3 cellular contexts compared by ENCODE assay signal in the genomic region with DNA sequence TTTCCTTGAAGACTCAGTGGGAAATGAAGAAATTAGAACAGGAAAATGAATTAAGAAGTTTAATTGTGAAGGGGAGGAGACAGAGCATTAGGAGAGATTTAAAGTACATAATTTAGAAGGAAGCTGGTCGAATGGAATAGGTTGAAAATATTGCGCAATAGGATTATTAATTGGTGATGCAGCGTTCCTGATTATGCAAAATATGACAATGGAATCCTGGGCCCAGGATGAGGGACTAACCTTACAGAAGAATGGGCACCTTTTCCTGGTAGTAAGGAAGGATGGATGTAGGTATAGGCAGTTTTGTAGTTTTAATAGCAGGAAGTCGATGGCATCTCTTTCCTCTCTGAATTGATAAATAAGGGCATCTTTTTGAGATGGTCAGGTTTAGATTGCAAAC.
TF ChIP-seq lines count a peak whose summit lies in the region.

No MANE protein-coding gene starts in this region.

TF ChIP-seq in A549, 52 proteins besides CTCF, POLR2A, EP300 and RAD21:
- TF ChIP-seq TP53 (CRISPR knock-in tag; IDR thresholded peaks at IDR 0.05) (no peak), CEBPB (IDR thresholded peaks at IDR 0.05) (peak; percentile 63 to 79; a peak in 3 of 4 replicates)

TF ChIP-seq in HCT116, 20 proteins besides CTCF, POLR2A, EP300 and RAD21:
- TF ChIP-seq, protein P1, sequence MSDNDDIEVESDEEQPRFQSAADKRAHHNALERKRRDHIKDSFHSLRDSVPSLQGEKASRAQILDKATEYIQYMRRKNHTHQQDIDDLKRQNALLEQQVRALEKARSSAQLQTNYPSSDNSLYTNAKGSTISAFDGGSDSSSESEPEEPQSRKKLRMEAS (IDR thresholded peaks at IDR 0.05) = no peak
- peak; percentile 44; the same call in 1 of the 2 replicates for TF ChIP-seq CEBPB (IDR thresholded peaks at IDR 0.05; ENCODE audit: low read depth)
- no peak for TF ChIP-seq SRF (IDR thresholded peaks at IDR 0.05; ENCODE audit: low read depth)
- TF ChIP-seq, protein P2, sequence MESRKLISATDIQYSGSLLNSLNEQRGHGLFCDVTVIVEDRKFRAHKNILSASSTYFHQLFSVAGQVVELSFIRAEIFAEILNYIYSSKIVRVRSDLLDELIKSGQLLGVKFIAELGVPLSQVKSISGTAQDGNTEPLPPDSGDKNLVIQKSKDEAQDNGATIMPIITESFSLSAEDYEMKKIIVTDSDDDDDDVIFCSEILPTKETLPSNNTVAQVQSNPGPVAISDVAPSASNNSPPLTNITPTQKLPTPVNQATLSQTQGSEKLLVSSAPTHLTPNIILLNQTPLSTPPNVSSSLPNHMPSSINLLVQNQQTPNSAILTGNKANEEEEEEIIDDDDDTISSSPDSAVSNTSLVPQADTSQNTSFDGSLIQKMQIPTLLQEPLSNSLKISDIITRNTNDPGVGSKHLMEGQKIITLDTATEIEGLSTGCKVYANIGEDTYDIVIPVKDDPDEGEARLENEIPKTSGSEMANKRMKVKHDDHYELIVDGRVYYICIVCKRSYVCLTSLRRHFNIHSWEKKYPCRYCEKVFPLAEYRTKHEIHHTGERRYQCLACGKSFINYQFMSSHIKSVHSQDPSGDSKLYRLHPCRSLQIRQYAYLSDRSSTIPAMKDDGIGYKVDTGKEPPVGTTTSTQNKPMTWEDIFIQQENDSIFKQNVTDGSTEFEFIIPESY (IDR thresholded peaks at IDR 0.05; ENCODE audit: extremely low read depth, insufficient replicate concordance, low read length) = no peak

TF ChIP-seq in K562, 482 proteins besides CTCF, POLR2A, EP300 and RAD21:
- TF ChIP-seq, protein P3, sequence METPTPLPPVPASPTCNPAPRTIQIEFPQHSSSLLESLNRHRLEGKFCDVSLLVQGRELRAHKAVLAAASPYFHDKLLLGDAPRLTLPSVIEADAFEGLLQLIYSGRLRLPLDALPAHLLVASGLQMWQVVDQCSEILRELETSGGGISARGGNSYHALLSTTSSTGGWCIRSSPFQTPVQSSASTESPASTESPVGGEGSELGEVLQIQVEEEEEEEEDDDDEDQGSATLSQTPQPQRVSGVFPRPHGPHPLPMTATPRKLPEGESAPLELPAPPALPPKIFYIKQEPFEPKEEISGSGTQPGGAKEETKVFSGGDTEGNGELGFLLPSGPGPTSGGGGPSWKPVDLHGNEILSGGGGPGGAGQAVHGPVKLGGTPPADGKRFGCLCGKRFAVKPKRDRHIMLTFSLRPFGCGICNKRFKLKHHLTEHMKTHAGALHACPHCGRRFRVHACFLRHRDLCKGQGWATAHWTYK (CRISPR knock-in tag; IDR thresholded peaks at IDR 0.05) = no peak
- TF ChIP-seq HNRNPUL1 (IDR thresholded peaks at IDR 0.05; ENCODE audit: low read length) (no peak), SMAD1 (IDR thresholded peaks at IDR 0.05; ENCODE audit: low read depth, low read length, partially characterized antibody) (no peak), NFIC (IDR thresholded peaks at IDR 0.05) (no peak), RHOXF2B (CRISPR knock-in tag; conservative IDR thresholded peaks at IDR 0.05) (no peak), SMARCC2 (IDR thresholded peaks at IDR 0.05; ENCODE audit: low read depth) (no peak), RFX7 (CRISPR knock-in tag; IDR thresholded peaks at IDR 0.05) (no peak), CEBPB (tag; IDR thresholded peaks at IDR 0.05) (peak; percentile 96), CEBPG (CRISPR knock-in tag; IDR thresholded peaks at IDR 0.05) (peak; percentile 52), CEBPG (tag; conservative IDR thresholded peaks at IDR 0.05 in 1 of 2, IDR thresholded peaks at IDR 0.05 in 1 of 2) (peak; percentile 77 to 99)
- TF ChIP-seq, protein P4, sequence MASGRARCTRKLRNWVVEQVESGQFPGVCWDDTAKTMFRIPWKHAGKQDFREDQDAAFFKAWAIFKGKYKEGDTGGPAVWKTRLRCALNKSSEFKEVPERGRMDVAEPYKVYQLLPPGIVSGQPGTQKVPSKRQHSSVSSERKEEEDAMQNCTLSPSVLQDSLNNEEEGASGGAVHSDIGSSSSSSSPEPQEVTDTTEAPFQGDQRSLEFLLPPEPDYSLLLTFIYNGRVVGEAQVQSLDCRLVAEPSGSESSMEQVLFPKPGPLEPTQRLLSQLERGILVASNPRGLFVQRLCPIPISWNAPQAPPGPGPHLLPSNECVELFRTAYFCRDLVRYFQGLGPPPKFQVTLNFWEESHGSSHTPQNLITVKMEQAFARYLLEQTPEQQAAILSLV (tag; IDR thresholded peaks at IDR 0.05) = peak; percentile 65
- TF ChIP-seq, protein P5, sequence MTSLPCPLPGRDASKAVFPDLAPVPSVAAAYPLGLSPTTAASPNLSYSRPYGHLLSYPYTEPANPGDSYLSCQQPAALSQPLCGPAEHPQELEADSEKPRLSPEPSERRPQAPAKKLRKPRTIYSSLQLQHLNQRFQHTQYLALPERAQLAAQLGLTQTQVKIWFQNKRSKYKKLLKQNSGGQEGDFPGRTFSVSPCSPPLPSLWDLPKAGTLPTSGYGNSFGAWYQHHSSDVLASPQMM (CRISPR knock-in tag; IDR thresholded peaks at IDR 0.05) = no peak
- TF ChIP-seq, protein P6, sequence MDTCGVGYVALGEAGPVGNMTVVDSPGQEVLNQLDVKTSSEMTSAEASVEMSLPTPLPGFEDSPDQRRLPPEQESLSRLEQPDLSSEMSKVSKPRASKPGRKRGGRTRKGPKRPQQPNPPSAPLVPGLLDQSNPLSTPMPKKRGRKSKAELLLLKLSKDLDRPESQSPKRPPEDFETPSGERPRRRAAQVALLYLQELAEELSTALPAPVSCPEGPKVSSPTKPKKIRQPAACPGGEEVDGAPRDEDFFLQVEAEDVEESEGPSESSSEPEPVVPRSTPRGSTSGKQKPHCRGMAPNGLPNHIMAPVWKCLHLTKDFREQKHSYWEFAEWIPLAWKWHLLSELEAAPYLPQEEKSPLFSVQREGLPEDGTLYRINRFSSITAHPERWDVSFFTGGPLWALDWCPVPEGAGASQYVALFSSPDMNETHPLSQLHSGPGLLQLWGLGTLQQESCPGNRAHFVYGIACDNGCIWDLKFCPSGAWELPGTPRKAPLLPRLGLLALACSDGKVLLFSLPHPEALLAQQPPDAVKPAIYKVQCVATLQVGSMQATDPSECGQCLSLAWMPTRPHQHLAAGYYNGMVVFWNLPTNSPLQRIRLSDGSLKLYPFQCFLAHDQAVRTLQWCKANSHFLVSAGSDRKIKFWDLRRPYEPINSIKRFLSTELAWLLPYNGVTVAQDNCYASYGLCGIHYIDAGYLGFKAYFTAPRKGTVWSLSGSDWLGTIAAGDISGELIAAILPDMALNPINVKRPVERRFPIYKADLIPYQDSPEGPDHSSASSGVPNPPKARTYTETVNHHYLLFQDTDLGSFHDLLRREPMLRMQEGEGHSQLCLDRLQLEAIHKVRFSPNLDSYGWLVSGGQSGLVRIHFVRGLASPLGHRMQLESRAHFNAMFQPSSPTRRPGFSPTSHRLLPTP (IDR thresholded peaks at IDR 0.05; ENCODE audit: borderline replicate concordance, extremely low read depth, insufficient read length) = no peak
- TF ChIP-seq, protein P7, sequence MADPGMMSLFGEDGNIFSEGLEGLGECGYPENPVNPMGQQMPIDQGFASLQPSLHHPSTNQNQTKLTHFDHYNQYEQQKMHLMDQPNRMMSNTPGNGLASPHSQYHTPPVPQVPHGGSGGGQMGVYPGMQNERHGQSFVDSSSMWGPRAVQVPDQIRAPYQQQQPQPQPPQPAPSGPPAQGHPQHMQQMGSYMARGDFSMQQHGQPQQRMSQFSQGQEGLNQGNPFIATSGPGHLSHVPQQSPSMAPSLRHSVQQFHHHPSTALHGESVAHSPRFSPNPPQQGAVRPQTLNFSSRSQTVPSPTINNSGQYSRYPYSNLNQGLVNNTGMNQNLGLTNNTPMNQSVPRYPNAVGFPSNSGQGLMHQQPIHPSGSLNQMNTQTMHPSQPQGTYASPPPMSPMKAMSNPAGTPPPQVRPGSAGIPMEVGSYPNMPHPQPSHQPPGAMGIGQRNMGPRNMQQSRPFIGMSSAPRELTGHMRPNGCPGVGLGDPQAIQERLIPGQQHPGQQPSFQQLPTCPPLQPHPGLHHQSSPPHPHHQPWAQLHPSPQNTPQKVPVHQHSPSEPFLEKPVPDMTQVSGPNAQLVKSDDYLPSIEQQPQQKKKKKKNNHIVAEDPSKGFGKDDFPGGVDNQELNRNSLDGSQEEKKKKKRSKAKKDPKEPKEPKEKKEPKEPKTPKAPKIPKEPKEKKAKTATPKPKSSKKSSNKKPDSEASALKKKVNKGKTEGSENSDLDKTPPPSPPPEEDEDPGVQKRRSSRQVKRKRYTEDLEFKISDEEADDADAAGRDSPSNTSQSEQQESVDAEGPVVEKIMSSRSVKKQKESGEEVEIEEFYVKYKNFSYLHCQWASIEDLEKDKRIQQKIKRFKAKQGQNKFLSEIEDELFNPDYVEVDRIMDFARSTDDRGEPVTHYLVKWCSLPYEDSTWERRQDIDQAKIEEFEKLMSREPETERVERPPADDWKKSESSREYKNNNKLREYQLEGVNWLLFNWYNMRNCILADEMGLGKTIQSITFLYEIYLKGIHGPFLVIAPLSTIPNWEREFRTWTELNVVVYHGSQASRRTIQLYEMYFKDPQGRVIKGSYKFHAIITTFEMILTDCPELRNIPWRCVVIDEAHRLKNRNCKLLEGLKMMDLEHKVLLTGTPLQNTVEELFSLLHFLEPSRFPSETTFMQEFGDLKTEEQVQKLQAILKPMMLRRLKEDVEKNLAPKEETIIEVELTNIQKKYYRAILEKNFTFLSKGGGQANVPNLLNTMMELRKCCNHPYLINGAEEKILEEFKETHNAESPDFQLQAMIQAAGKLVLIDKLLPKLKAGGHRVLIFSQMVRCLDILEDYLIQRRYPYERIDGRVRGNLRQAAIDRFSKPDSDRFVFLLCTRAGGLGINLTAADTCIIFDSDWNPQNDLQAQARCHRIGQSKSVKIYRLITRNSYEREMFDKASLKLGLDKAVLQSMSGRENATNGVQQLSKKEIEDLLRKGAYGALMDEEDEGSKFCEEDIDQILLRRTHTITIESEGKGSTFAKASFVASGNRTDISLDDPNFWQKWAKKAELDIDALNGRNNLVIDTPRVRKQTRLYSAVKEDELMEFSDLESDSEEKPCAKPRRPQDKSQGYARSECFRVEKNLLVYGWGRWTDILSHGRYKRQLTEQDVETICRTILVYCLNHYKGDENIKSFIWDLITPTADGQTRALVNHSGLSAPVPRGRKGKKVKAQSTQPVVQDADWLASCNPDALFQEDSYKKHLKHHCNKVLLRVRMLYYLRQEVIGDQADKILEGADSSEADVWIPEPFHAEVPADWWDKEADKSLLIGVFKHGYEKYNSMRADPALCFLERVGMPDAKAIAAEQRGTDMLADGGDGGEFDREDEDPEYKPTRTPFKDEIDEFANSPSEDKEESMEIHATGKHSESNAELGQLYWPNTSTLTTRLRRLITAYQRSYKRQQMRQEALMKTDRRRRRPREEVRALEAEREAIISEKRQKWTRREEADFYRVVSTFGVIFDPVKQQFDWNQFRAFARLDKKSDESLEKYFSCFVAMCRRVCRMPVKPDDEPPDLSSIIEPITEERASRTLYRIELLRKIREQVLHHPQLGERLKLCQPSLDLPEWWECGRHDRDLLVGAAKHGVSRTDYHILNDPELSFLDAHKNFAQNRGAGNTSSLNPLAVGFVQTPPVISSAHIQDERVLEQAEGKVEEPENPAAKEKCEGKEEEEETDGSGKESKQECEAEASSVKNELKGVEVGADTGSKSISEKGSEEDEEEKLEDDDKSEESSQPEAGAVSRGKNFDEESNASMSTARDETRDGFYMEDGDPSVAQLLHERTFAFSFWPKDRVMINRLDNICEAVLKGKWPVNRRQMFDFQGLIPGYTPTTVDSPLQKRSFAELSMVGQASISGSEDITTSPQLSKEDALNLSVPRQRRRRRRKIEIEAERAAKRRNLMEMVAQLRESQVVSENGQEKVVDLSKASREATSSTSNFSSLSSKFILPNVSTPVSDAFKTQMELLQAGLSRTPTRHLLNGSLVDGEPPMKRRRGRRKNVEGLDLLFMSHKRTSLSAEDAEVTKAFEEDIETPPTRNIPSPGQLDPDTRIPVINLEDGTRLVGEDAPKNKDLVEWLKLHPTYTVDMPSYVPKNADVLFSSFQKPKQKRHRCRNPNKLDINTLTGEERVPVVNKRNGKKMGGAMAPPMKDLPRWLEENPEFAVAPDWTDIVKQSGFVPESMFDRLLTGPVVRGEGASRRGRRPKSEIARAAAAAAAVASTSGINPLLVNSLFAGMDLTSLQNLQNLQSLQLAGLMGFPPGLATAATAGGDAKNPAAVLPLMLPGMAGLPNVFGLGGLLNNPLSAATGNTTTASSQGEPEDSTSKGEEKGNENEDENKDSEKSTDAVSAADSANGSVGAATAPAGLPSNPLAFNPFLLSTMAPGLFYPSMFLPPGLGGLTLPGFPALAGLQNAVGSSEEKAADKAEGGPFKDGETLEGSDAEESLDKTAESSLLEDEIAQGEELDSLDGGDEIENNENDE (IDR thresholded peaks at IDR 0.05; ENCODE audit: low read depth, low read length) = no peak
TF ChIP-seq in K562: peak in this region for 3.
